8 cellular contexts compared by ENCODE assay signal in genomic region chr14:77980475-77981321, GRCh38.
DNase-seq lines count a peak whose midpoint lies in the region; ATAC-seq and TF ChIP-seq lines count a peak whose summit lies in the region.

No MANE protein-coding gene starts in this region.

- CTCF ChIA-PET in Caco-2 (lab: Charles Lee), result no interaction called here
- CTCF ChIA-PET in naive thymus-derived CD4-positive, alpha-beta T cell (lab: Charles Lee), result no interaction called here

- H3K36me3 Mint-ChIP-seq in Caco-2 (ENCODE audit: insufficient read depth, unreplicated experiment), result peaks cover 5% of the 10 kb centered on the region
- peaks cover 0 to 4% (median 0%) of the 10 kb centered on the region in 5 donors for H3K36me3 Mint-ChIP-seq in naive thymus-derived CD4-positive, alpha-beta T cell

- no peaks in the 10 kb centered on the region for H3K79me2 ChIP-seq in neural cell (replicated peaks; ENCODE audit: insufficient read depth, low read length)

- H3K4me1 ChIP-seq in Caco-2 (no peaks in the 10 kb centered on the region), esophagus muscularis mucosa (peaks cover 4 to 9% (median 8%) of the 10 kb centered on the region in 4 donors)
- H3K4me1 ChIP-seq in naive thymus-derived CD4-positive, alpha-beta T cell (ENCODE audit: control insufficient read depth in 2 of 2, insufficient read depth in 2 of 2, low read length in 2 of 2), result no peaks in the 10 kb centered on the region

- peaks cover 19% of the 10 kb centered on the region for H3K27me3 Mint-ChIP-seq in Caco-2 (ENCODE audit: insufficient read depth, unreplicated experiment)
- peaks cover 29 to 53% (median 31%) of the 10 kb centered on the region in 5 donors for H3K27me3 Mint-ChIP-seq in naive thymus-derived CD4-positive, alpha-beta T cell

- no peaks in the 10 kb centered on the region for H3K9me2 ChIP-seq in neural cell (ENCODE audit: insufficient read depth, low read length)

- H3K9me3 ChIP-seq in Caco-2 (no peaks in the 10 kb centered on the region), esophagus muscularis mucosa (no peaks in the 10 kb centered on the region), neural cell (ENCODE audit: low read length) (no peaks in the 10 kb centered on the region)
- H3K9me3 ChIP-seq in naive thymus-derived CD4-positive, alpha-beta T cell (ENCODE audit: control insufficient read depth in 2 of 3, low read length in 3 of 3), result no peaks in the 10 kb centered on the region

- H2AFZ ChIP-seq in neural cell (ENCODE audit: low read depth, low read length), result peak overlapping the region; percentile 4

- no peaks in the 10 kb centered on the region for H3F3A ChIP-seq in neural cell (ENCODE audit: insufficient read depth, low read length, poor library complexity, severe bottlenecking)

- no peak overlapping the region for H3K4me2 ChIP-seq in neural cell (ENCODE audit: low read length)

- no peaks in the 10 kb centered on the region for H4K20me1 ChIP-seq in neural cell (ENCODE audit: insufficient read depth)

- H3K4me3 ChIP-seq in Caco-2 (ENCODE audit: low read depth, low read length) (peak overlapping the region; percentile 58), esophagus muscularis mucosa (peak overlapping the region; percentile 29 to 31 (median 30)), neural cell (ENCODE audit: low read length) (peak overlapping the region; percentile 55)
- H3K4me3 ChIP-seq in naive thymus-derived CD4-positive, alpha-beta T cell (ENCODE audit: low read length), result no peak overlapping the region

- H3K9me3 Mint-ChIP-seq in Caco-2 (ENCODE audit: unreplicated experiment), result no peaks in the 10 kb centered on the region
- H3K9me3 Mint-ChIP-seq in naive thymus-derived CD4-positive, alpha-beta T cell, result peaks cover 0 to 3% (median 0%) of the 10 kb centered on the region in 11 donors

- POLR2A ChIA-PET in Caco-2 (lab: Charles Lee), result no interaction called here
- POLR2A ChIA-PET in naive thymus-derived CD4-positive, alpha-beta T cell (lab: Charles Lee), result no interaction called here

- H3K4me3 Mint-ChIP-seq in Caco-2 (ENCODE audit: unreplicated experiment), result peak overlapping the region; percentile 75
- peak overlapping the region in 5 of 10 donors; percentile 23 to 77 (median 47) for H3K4me3 Mint-ChIP-seq in naive thymus-derived CD4-positive, alpha-beta T cell

- H3K36me3 ChIP-seq in Caco-2 (ENCODE audit: control insufficient read depth, insufficient read depth, low read length) (no peaks in the 10 kb centered on the region), esophagus muscularis mucosa (no peaks in the 10 kb centered on the region), neural cell (ENCODE audit: insufficient read depth, low read length) (no peaks in the 10 kb centered on the region)
- H3K36me3 ChIP-seq in naive thymus-derived CD4-positive, alpha-beta T cell (ENCODE audit: control insufficient read depth in 2 of 3, insufficient read depth in 3 of 3, low read length in 3 of 3), result no peaks in the 10 kb centered on the region

- ATAC-seq in naive thymus-derived CD4-positive, alpha-beta T cell, result no peak
- ATAC-seq in HG03442 (IDR thresholded peaks at IDR 0.05; ENCODE audit: unreplicated experiment), result no peak

- TF ChIP-seq RAD21 in neural cell (conservative IDR thresholded peaks at IDR 0.05), result no peak

- TF ChIP-seq POLR2A in esophagus muscularis mucosa (IDR thresholded peaks at IDR 0.05; ENCODE audit: low read depth), result no peak

- peaks cover 6% of the 10 kb centered on the region for H3K4me1 Mint-ChIP-seq in Caco-2 (ENCODE audit: low read depth, unreplicated experiment)
- peaks cover 0 to 22% (median 7%) of the 10 kb centered on the region in 7 donors for H3K4me1 Mint-ChIP-seq in naive thymus-derived CD4-positive, alpha-beta T cell

- intact Hi-C loops in Caco-2 (cut with micrococcal nuclease; ENCODE audit: unreplicated experiment) (no loop called here), esophagus muscularis mucosa (cut with DNase I) (no loop called here)
- intact Hi-C loops in naive thymus-derived CD4-positive, alpha-beta T cell (cut with micrococcal nuclease), result no loop called here

- no peak overlapping the region for H3K27ac ChIP-seq in esophagus muscularis mucosa (replicated peaks in 1 of 4)
- no peak overlapping the region for H3K27ac ChIP-seq in neural cell (ENCODE audit: low read length)
- no peak overlapping the region for H3K27ac ChIP-seq in naive thymus-derived CD4-positive, alpha-beta T cell (ENCODE audit: low read depth, low read length)

- no TSS peak for BruUV-seq in Caco-2 (replicated peaks; lab: Mats Ljungman, UMichigan)

- 6% methylated on average over 35 of the region's 45 CpGs for WGBS in esophagus muscularis mucosa

- peak overlapping the region; percentile 72 for H3K27ac Mint-ChIP-seq in Caco-2 (ENCODE audit: unreplicated experiment)
- no peak overlapping the region for H3K27ac Mint-ChIP-seq in naive thymus-derived CD4-positive, alpha-beta T cell

- no peak for TF ChIP-seq CTCF in Caco-2 (IDR thresholded peaks at IDR 0.05; ENCODE audit: insufficient read depth in 1 of 2, low read depth in 1 of 2, low read length in 1 of 2, severe bottlenecking in 1 of 2, unreplicated experiment in 1 of 2)
- TF ChIP-seq CTCF in esophagus muscularis mucosa (IDR thresholded peaks at IDR 0.05), result no peak
- TF ChIP-seq CTCF in neural cell (IDR thresholded peaks at IDR 0.05; ENCODE audit: poor library complexity, severe bottlenecking), result no peak

- peak overlapping the region; percentile 12 for H3K9ac ChIP-seq in neural cell (ENCODE audit: low read length)

- no peaks in the 10 kb centered on the region; the same call in none of the 2 replicates for H3K27me3 ChIP-seq in Caco-2 (replicated peaks; ENCODE audit: control insufficient read depth, insufficient read depth, low read length)
- H3K27me3 ChIP-seq in esophagus muscularis mucosa, result peaks cover 0 to 44% (median 0%) of the 10 kb centered on the region in 4 donors
- H3K27me3 ChIP-seq in neural cell (ENCODE audit: insufficient read depth, low read depth, low read length), result peaks cover 7% of the 10 kb centered on the region
- no peaks in the 10 kb centered on the region for H3K27me3 ChIP-seq in naive thymus-derived CD4-positive, alpha-beta T cell (ENCODE audit: control insufficient read depth in 2 of 2, insufficient read depth in 2 of 2, low read length in 2 of 2)

- no peak for TF ChIP-seq EP300 in esophagus muscularis mucosa (IDR thresholded peaks at IDR 0.05)
- no peak for TF ChIP-seq EP300 in neural cell (conservative IDR thresholded peaks at IDR 0.05; ENCODE audit: poor library complexity, severe bottlenecking)

- DNase-seq in Caco-2 (peak; percentile 62 to 68), NCI-H526 (lab: John Stamatoyannopoulos, UW) (peak; percentile 33 to 89), esophagus muscularis mucosa (ENCODE audit: extremely low spot score) (peak; percentile 66), D341Med (ENCODE audit: low spot score) (no peak), NK-92 (lab: John Stamatoyannopoulos, UW; ENCODE audit: unreplicated experiment) (no peak)
- no peak for DNase-seq in naive thymus-derived CD4-positive, alpha-beta T cell

TF ChIP-seq in neural cell, 6 proteins besides CTCF, POLR2A, EP300 and RAD21:
- TF ChIP-seq, protein P1, sequence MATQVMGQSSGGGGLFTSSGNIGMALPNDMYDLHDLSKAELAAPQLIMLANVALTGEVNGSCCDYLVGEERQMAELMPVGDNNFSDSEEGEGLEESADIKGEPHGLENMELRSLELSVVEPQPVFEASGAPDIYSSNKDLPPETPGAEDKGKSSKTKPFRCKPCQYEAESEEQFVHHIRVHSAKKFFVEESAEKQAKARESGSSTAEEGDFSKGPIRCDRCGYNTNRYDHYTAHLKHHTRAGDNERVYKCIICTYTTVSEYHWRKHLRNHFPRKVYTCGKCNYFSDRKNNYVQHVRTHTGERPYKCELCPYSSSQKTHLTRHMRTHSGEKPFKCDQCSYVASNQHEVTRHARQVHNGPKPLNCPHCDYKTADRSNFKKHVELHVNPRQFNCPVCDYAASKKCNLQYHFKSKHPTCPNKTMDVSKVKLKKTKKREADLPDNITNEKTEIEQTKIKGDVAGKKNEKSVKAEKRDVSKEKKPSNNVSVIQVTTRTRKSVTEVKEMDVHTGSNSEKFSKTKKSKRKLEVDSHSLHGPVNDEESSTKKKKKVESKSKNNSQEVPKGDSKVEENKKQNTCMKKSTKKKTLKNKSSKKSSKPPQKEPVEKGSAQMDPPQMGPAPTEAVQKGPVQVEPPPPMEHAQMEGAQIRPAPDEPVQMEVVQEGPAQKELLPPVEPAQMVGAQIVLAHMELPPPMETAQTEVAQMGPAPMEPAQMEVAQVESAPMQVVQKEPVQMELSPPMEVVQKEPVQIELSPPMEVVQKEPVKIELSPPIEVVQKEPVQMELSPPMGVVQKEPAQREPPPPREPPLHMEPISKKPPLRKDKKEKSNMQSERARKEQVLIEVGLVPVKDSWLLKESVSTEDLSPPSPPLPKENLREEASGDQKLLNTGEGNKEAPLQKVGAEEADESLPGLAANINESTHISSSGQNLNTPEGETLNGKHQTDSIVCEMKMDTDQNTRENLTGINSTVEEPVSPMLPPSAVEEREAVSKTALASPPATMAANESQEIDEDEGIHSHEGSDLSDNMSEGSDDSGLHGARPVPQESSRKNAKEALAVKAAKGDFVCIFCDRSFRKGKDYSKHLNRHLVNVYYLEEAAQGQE (IDR thresholded peaks at IDR 0.05; ENCODE audit: borderline replicate concordance), result no peak
- no peak for TF ChIP-seq SMC3 (conservative IDR thresholded peaks at IDR 0.05; ENCODE audit: poor library complexity)
- no peak for TF ChIP-seq TAF1 (IDR thresholded peaks at IDR 0.05; ENCODE audit: low read depth)
- TF ChIP-seq EZH2 (IDR thresholded peaks at IDR 0.05; ENCODE audit: borderline replicate concordance, insufficient read depth, low read length, poor library complexity, severe bottlenecking), result no peak
- no peak for TF ChIP-seq POLR2AphosphoS5 (IDR thresholded peaks at IDR 0.05)
- TF ChIP-seq MXI1 (conservative IDR thresholded peaks at IDR 0.05; ENCODE audit: poor library complexity, severe bottlenecking), result no peak

Comparison
In these comparisons a context has a peak if more than half of its experiments do, and no peak if none do; other contexts are left out.
1. DNase-seq: peak in Caco-2 (2 of 2), NCI-H526 (2 of 2) and esophagus muscularis mucosa (single experiment); none in naive thymus-derived CD4-positive, alpha-beta T cell (0 of 9), D341Med (single experiment) and NK-92 (single experiment).